8 cellular contexts compared by ENCODE assay signal in the genomic region with DNA sequence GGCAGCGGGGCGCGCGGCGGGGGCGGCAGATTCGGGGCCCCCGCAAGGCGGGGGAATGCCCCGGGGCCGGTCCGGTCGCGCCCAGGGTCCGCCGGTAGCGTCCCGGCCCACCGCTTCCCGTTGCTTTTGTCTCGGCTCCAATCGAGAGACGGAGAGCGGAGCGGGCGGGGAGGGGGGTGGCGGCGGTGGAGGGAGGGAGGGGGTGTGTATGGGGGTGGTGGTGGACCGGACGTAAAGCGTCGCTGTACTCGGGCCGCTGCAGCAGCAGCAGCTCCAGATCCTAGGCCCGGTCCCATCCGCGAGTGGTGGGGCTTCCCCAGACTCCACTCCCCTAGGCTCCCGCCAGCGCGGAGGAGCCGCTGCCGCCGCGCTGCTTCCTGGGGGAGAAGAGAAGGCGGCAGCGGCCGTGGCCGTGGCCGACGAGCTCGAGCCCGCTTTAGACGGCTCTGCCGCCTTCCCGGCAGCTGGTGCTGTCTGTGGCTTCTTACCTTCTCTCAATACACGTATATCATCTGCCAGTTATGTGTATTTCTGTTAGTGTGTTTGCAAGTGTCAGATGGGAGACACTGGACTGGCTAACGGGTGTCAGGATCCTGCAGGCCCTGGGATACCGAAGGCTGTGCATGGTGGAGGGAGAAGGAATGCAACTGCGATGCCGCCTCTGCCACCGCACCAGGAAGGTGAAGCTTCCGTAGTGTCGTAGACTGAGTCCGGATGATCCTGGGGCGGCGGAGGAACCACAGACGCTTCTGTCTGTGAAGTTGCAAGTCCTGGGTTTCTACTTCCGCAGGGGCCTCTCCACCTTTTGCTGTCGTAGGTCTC. TPM values are rescaled to one million over a fixed set of nuclear protein-coding genes. Genes with fewer than 3 reads are reported as not detected.
DNase-seq lines count a peak whose midpoint lies in the region; ATAC-seq and TF ChIP-seq lines count a peak whose summit lies in the region.

No MANE protein-coding gene starts in this region.

- TF ChIP-seq POLR2A in GM10847 (IDR thresholded peaks at IDR 0.05; ENCODE audit: extremely low read depth, insufficient read length), result peak; percentile 31

- H3K4me1 ChIP-seq in right cardiac atrium (ENCODE audit: control insufficient read depth, insufficient read depth, low read length), result no peaks in the 10 kb centered on the region
- H3K4me1 ChIP-seq in aorta (ENCODE audit: control insufficient read depth in 1 of 2, insufficient read depth in 2 of 2, low read length in 2 of 2), result peaks cover 0 to 7% of the 10 kb centered on the region in 2 donors

- ATAC-seq in right cardiac atrium, result peak; percentile 91 to 94
- peak; percentile 87 for ATAC-seq in aorta (ENCODE audit: low FRiP score)

- DNase-seq in HCEC 1CT, result peak; percentile 56
- DNase-seq in MG63, result peak; percentile 67
- DNase-seq in T-helper 1 cell, result peak; percentile 60 to 75 (median 69)
- peak in 52 of 56 donors; percentile 8 to 92 (median 70) for DNase-seq in amygdala (lab: John Stamatoyannopoulos, UW)
- DNase-seq in right cardiac atrium, result peak; percentile 74 to 86 (median 82)
- DNase-seq in renal cortical epithelial cell (ENCODE audit: low read depth), result peak; percentile 27
- DNase-seq in aorta, result peak; percentile 77 to 92

- under 1% methylated on average over 69 of the region's 69 CpGs for WGBS in right cardiac atrium
- WGBS in aorta, 2 donors, result 0 to 1% methylated on average over 56 to 69 of the region's 69 CpGs

- H3K27ac ChIP-seq in right cardiac atrium (ENCODE audit: low read length) (peak overlapping the region; percentile 97), aorta (ENCODE audit: low read depth in 1 of 2, low read length in 2 of 2) (peak overlapping the region; percentile 78 to 83)

- H3K36me3 ChIP-seq in MG63 (peaks cover 24% of the 10 kb centered on the region), aorta (ENCODE audit: control insufficient read depth in 1 of 2, insufficient read depth in 2 of 2, low read length in 1 of 2) (no peaks in the 10 kb centered on the region)

- H3K27me3 ChIP-seq in MG63 (no peaks in the 10 kb centered on the region), right cardiac atrium (ENCODE audit: control insufficient read depth, insufficient read depth) (no peaks in the 10 kb centered on the region), aorta (ENCODE audit: control insufficient read depth in 1 of 2, insufficient read depth in 2 of 2, low read length in 1 of 2) (no peaks in the 10 kb centered on the region)

- H3K4me3 ChIP-seq in MG63 (peak overlapping the region; percentile 98), right cardiac atrium (ENCODE audit: low read length) (peak overlapping the region; percentile 86), aorta (ENCODE audit: low read length in 2 of 2) (peak overlapping the region; percentile 65 to 87)

- intact Hi-C loops in right cardiac atrium (cut with DNase I) (loop anchor here in 1 of 4 donors (10.0 kb wide), 1 partner anchor 121 kb away; the partner anchor contains the start of gene KCNMB4), aorta (cut with DNase I) (loop anchor here (2.0 to 10.0 kb wide), 6 partner anchors 91 to 256 kb away; partner anchors contain the start of gene KCNMB4 (in 2 of the 2))

- H3K9me3 ChIP-seq in MG63, result no peaks in the 10 kb centered on the region
- no peaks in the 10 kb centered on the region for H3K9me3 ChIP-seq in right cardiac atrium (ENCODE audit: control insufficient read depth, low read length)
- H3K9me3 ChIP-seq in aorta (ENCODE audit: control insufficient read depth, low read length), result no peaks in the 10 kb centered on the region

RNA-seq across cellular contexts. Expression of gene CNOT2, which starts 0.5 kb away (rescaled TPM):
- 93.4 and 124 TPM in 2 replicates for total RNA-seq in MG63 (2014; rRNA removed; shearing (Covaris generic); ENCODE audit: low replicate concordance)
- 10 to 100 TPM; 41.7 to 52.7 (median 42.9) TPM for total RNA-seq in right cardiac atrium
- polyA plus RNA-seq in right cardiac atrium, result 18.5 TPM
- 151 and 250 TPM in 2 replicates for total RNA-seq in renal cortical epithelial cell
- 100 to 1,000 TPM in 1 of 2 donors, 10 to 100 TPM in 1; 76.6 to 108 TPM for total RNA-seq in aorta
- polyA plus RNA-seq in aorta, result 10 to 100 TPM; 39.0 to 41.8 TPM

Comparison
In these comparisons a context has a peak if more than half of its experiments do, and no peak if none do; other contexts are left out.
1. Peak in every context shown above with its lines: DNase-seq, ATAC-seq, H3K4me3 ChIP-seq and H3K27ac ChIP-seq.
2. DNase-seq: peak in every context shown above with its lines; median percentile 84 in aorta; 82 in right cardiac atrium; 70 in amygdala; 69 in T-helper 1 cell; 67 in MG63; 56 in HCEC 1CT; 27 in renal cortical epithelial cell.